ENCODE assay signal across 10 cellular contexts in genomic region chr2:174059178-174059874, GRCh38.
DNase-seq lines count a peak whose midpoint lies in the region; ATAC-seq and TF ChIP-seq lines count a peak whose summit lies in the region.
"Had no signal": no experiment of that assay in that cellular context is flagged by ENCODE, and none has a peak within 500 bp of the region (broad histone marks: within the 10 kb centered on the region; RNA-seq: fewer than 3 reads in every experiment).

No MANE protein-coding gene starts in this region.

- H3K4me3 ChIP-seq in colonic mucosa = no peak overlapping the region

- peak; percentile 32 for ATAC-seq in sciatic nerve
- ATAC-seq: natural killer cell had no signal

- no peaks in the 10 kb centered on the region for H3K27me3 ChIP-seq in colonic mucosa

- CTCF ChIA-PET in RWPE1 (lab: Yijun Ruan, JAX) = no interaction called here

- intact Hi-C loops in sciatic nerve (cut with DNase I) (no loop called here), colonic mucosa (cut with DNase I) (no loop called here)

- no peaks in the 10 kb centered on the region for H3K9me3 ChIP-seq in colonic mucosa

- DNase-seq in GM03348 (ENCODE audit: low spot score) (peak; percentile 33), RWPE1 (ENCODE audit: low spot score) (no peak), fibroblast of gingiva (ENCODE audit: low read depth) (peak; percentile 70), sciatic nerve (ENCODE audit: low spot score) (no peak), colonic mucosa (no peak), DMS114 treated with DMSO at 0.1 percent for 48 hours (lab: John Stamatoyannopoulos, UW; ENCODE audit: unreplicated experiment) (no peak), NCI-H1105 (lab: John Stamatoyannopoulos, UW) (no peak)
- DNase-seq in NK-92 treated with Interleukin-12 subunit alpha and Interleukin-12 subunit beta, amount 100 ng/mL, for 24 hours (lab: John Stamatoyannopoulos, UW) = no peak
- DNase-seq: activated naive CD8-positive, alpha-beta T cell treated with anti-CD3 and anti-CD28 coated beads, Interleukin-2, amount 10 ng/mL, durations not matched to agents 7 days and 5 days; natural killer cell had no signal

- no peaks in the 10 kb centered on the region for H3K4me1 ChIP-seq in colonic mucosa

- H3K27ac ChIP-seq in RWPE1 (peak overlapping the region; percentile 71), colonic mucosa (no peak overlapping the region)

- H3K9ac ChIP-seq in colonic mucosa (ENCODE audit: low read depth in 2 of 2, low read length in 2 of 2) = no peak overlapping the region

- TF ChIP-seq CTCF in RWPE1 (conservative IDR thresholded peaks at IDR 0.05; ENCODE audit: low read depth) (no peak), colonic mucosa (IDR thresholded peaks at IDR 0.05) (no peak)

- POLR2A ChIA-PET in RWPE1 (lab: Yijun Ruan, JAX; ENCODE audit: low non-redundant PET) = no interaction called here

- H3K36me3 ChIP-seq in colonic mucosa = no peaks in the 10 kb centered on the region

Comparison
In these comparisons a context has a peak if more than half of its experiments do, and no peak if none do; other contexts are left out.
1. DNase-seq: peak in GM03348 (single experiment) and fibroblast of gingiva (single experiment); none in RWPE1 (single experiment), sciatic nerve (single experiment), colonic mucosa (single experiment), NK-92 treated with Interleukin-12 subunit alpha and Interleukin-12 subunit beta, amount 100 ng/mL, for 24 hours (single experiment), DMS114 treated with DMSO at 0.1 percent for 48 hours (single experiment) and NCI-H1105 (single experiment).